ENCODE assay signal across 8 cellular contexts in genomic region chr16:4115209-4115940, GRCh38. TPM values are rescaled to one million over a fixed set of nuclear protein-coding genes. Genes with fewer than 3 reads are reported as not detected.
DNase-seq lines count a peak whose midpoint lies in the region; ATAC-seq and TF ChIP-seq lines count a peak whose summit lies in the region.

No MANE protein-coding gene starts in this region.

- no peak for TF ChIP-seq CTCF in spleen (IDR thresholded peaks at IDR 0.05 in 8 of 11, conservative IDR thresholded peaks at IDR 0.05 in 3 of 11)

- DNase-seq in AG08395 (ENCODE audit: low spot score) (peak; percentile 70), T-helper 9 cell (peak; percentile 34), T47D (ENCODE audit: low read depth in 1 of 2, low spot score in 1 of 2) (peak; percentile 59 to 85), iris pigment epithelial cell (ENCODE audit: low read depth) (peak; percentile 84), spleen (peak; percentile 89)

- in situ Hi-C loops in T47D (cut with HindIII; ENCODE audit: low pct_unique_long_range_greater_than_20kb, low sequenced_read_pairs), result no loop called here

- WGBS in spleen, 5 donors, result 8 to 60% (median 10%) methylated on average over 1 to 73 of the region's 73 CpGs

- H3K27ac ChIP-seq in HUES6 (ENCODE audit: low read depth, low read length), result no peak overlapping the region
- peak overlapping the region in 5 of 8 donors; percentile 62 to 81 (median 67) for H3K27ac ChIP-seq in spleen

- H3K36me3 ChIP-seq in HUES6 (ENCODE audit: control insufficient read depth, insufficient read depth, low read length) (no peaks in the 10 kb centered on the region), spleen (no peaks in the 10 kb centered on the region)

- TF ChIP-seq POLR2A in spleen (IDR thresholded peaks at IDR 0.05), result no peak

- H3K9me3 ChIP-seq in HUES6 (ENCODE audit: control insufficient read depth, insufficient read depth, low read depth, low read length) (no peaks in the 10 kb centered on the region), spleen (no peaks in the 10 kb centered on the region)

- H3K27me3 ChIP-seq in HUES6 (ENCODE audit: control insufficient read depth, insufficient read depth, low read length) (peaks cover 52% of the 10 kb centered on the region), spleen (replicated peaks in 1 of 7) (peaks cover 0 to 9% (median 0%) of the 10 kb centered on the region in 7 donors)

- H3K9ac ChIP-seq in HUES6 (ENCODE audit: low read length), result peak overlapping the region; percentile 34

- H3K4me1 ChIP-seq in HUES6 (ENCODE audit: control insufficient read depth, insufficient read depth, low read length) (peaks cover 25% of the 10 kb centered on the region), spleen (peaks cover 17 to 62% (median 54%) of the 10 kb centered on the region in 6 donors)

- ATAC-seq in GM18909 (IDR thresholded peaks at IDR 0.05; ENCODE audit: poor library complexity, unreplicated experiment), result peak; percentile 35
- no peak for ATAC-seq in GM21526 (IDR thresholded peaks at IDR 0.05; ENCODE audit: low FRiP score, unreplicated experiment)

- H3K4me3 ChIP-seq in HUES6 (ENCODE audit: low read depth, low read length), result peak overlapping the region; percentile 70
- peak overlapping the region; percentile 62 to 86 (median 66) for H3K4me3 ChIP-seq in spleen

- intact Hi-C loops in spleen (cut with DNase I; ENCODE audit: low total_unique reads), result no loop called here

RNA-seq across cellular contexts. Expression of gene ADCY9, which starts 0.9 kb away (rescaled TPM):
- 10 to 100 TPM in 5 of 7 donors, 1 to 10 TPM in 2; 8.3 to 23.0 (median 14.9) TPM for total RNA-seq in spleen
- polyA plus RNA-seq in spleen, result 1 to 10 TPM in 2 of 3 donors, under 1 TPM in 1; 0.70 to 2.9 (median 1.2) TPM

Comparison
In these comparisons a context has a peak if more than half of its experiments do, and no peak if none do; other contexts are left out.
1. DNase-seq: peak in every context shown above with its lines; median percentile 89 in spleen; 84 in iris pigment epithelial cell; 72 in T47D; 70 in AG08395; 34 in T-helper 9 cell.